9 cellular contexts compared by ENCODE assay signal in the genomic region with DNA sequence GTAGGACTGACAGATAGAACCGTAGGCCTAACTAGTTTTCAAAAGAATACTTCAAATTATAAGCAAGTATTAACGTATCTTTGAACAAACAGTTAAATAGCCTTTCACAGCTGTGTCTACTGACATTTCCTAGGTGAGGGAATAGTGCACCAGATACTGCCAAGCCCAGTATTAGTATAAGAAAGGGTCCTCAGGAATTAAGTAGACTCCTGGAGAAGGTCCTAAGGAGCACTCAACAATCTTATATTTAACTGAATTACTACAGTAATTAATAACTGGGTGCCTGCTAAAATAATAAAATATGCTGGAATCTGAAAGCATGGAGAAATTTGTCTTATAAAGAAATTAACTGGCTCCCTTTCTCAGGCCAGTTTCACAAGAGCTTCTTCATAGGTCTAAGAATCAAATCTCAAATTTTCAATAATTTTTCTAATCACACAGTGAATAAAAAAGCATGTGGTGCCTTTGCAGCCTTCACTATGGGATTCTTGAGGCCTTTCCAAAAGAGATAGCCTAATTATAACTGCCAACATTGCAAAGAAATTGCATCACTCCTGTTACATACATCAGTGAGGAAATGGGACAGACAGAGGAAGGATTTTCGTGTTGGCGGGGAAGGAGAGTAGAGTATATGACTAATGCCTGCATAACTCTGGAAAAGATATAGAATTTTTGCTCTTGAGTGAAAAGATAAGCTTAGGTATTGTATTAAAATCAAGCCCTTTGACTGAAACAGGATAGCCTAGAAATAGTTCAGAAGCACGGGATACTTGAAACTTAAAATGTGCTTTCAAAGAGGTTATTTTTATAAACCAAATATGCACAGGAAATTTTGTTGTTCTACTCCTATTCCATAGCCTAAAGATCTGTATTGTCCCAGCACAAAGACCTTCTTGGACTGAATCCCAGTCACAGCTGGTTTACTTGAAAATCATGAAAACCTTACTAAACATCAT.
DNase-seq lines count a peak whose midpoint lies in the region; ATAC-seq, FAIRE-seq and TF ChIP-seq lines count a peak whose summit lies in the region.
"Had no signal": no experiment of that assay in that cellular context is flagged by ENCODE, and none has a peak within 500 bp of the region (broad histone marks: within the 10 kb centered on the region; RNA-seq: fewer than 3 reads in every experiment).

No MANE protein-coding gene starts in this region.

- no peaks in the 10 kb centered on the region for H3K23me2 ChIP-seq in H1 (ENCODE audit: low read depth, low read length)

- in situ Hi-C loops in G401 (cut with HindIII; ENCODE audit: low sequenced_read_pairs): no loop called here

- H3K4me2 ChIP-seq in PC-9 (no peak overlapping the region; the same call in 1 of the 2 replicates), H1 (ENCODE audit: insufficient read depth in 1 of 2, low read depth in 2 of 2, low read length in 2 of 2) (no peak overlapping the region)

- H3K79me2 ChIP-seq in PC-9 (ENCODE audit: low read depth) (no peaks in the 10 kb centered on the region), H1 (ENCODE audit: control insufficient read depth in 1 of 2, insufficient read depth in 2 of 2, low read length in 2 of 2) (no peaks in the 10 kb centered on the region)

- no peak overlapping the region for H4K5ac ChIP-seq in H1 (ENCODE audit: insufficient read length, low read depth, low read length)

- no peak for TF ChIP-seq RAD21 in H1 (IDR thresholded peaks at IDR 0.05 in 1 of 2, conservative IDR thresholded peaks at IDR 0.05 in 1 of 2; ENCODE audit: low read depth in 2 of 2, low read length in 2 of 2)

- no peak overlapping the region for H2BK120ac ChIP-seq in H1 (replicated peaks; ENCODE audit: low read depth, low read length)

- H3K23ac ChIP-seq in H1 (ENCODE audit: insufficient read length): no peak overlapping the region

- H2AFZ ChIP-seq in PC-9 (peak overlapping the region; percentile 52; the same call in 1 of the 2 replicates), H1 (ENCODE audit: low read length) (no peak overlapping the region)

- POLR2A ChIA-PET in PC-9 (lab: Charles Lee; ENCODE audit: unreplicated experiment): interaction anchor here (0.6 kb wide), 1 partner anchor 229 kb away, joined by 4 read pairs; a partner anchor contains a TSS
- POLR2A ChIA-PET in H1 (lab: Charles Lee; ENCODE audit: partially characterized antibody): interaction anchor here (1.3 kb wide), 1 partner anchor 8 kb away, joined by 3 read pairs; no protein-coding TSS in a partner anchor

- H3K27me3 ChIP-seq in PC-9 (ENCODE audit: insufficient read depth, low read depth): no peaks in the 10 kb centered on the region
- H3K27me3 ChIP-seq in H1 (replicated peaks in 1 of 4; ENCODE audit: control insufficient read depth in 3 of 4, extremely low read depth in 1 of 4, insufficient read depth in 3 of 4, low read length in 3 of 4): no peaks in the 10 kb centered on the region

- FAIRE-seq in H1 (lab: Jason Lieb, UNC): no peak

- no peak overlapping the region for H3K4ac ChIP-seq in H1 (replicated peaks; ENCODE audit: insufficient read length, low read depth, low read length)

- no peaks in the 10 kb centered on the region for H3K9me3 ChIP-seq in PC-9 (ENCODE audit: insufficient read depth, low read depth)
- no peaks in the 10 kb centered on the region for H3K9me3 ChIP-seq in H1 (ENCODE audit: insufficient read depth in 2 of 2, low read depth in 1 of 2, low read length in 1 of 2)

- H3K14ac ChIP-seq in H1 (ENCODE audit: insufficient read length): no peak overlapping the region

- H3K9ac ChIP-seq in H1 (replicated peaks in 1 of 4; ENCODE audit: extremely low read depth in 1 of 4, low read depth in 3 of 4, low read length in 3 of 4): no peak overlapping the region

- intact Hi-C loops in PC-9 (cut with micrococcal nuclease; ENCODE audit: unreplicated experiment): no loop called here

- H3K4me1 ChIP-seq in PC-9 (replicated peaks; ENCODE audit: insufficient read depth) (peaks cover 12% of the 10 kb centered on the region; the same call in 1 of the 2 replicates), H1 (replicated peaks in 1 of 4; ENCODE audit: control insufficient read depth in 3 of 4, insufficient read depth in 4 of 4, low read length in 3 of 4) (no peaks in the 10 kb centered on the region)

- no TSS peak for BruUV-seq in PC-9 (replicated peaks; lab: Mats Ljungman, UMichigan)

- TF ChIP-seq EP300 in H1 (IDR thresholded peaks at IDR 0.05; ENCODE audit: borderline replicate concordance in 1 of 2, low read depth in 2 of 2, low read length in 2 of 2): no peak

- 88% methylated on average over 5 of the region's 5 CpGs; no CpG with 5 or more reads in 1 of the 2 experiments for WGBS in H1 (ENCODE audit: extremely low coverage in 1 of 2, insufficient coverage in 1 of 2, insufficient read length in 1 of 2, insufficient replicate concordance in 2 of 2, low coverage in 1 of 2, low lambda C conversion rate in 2 of 2, missing lambda C conversion rate in 1 of 2), 2 experiments

- H4K20me1 ChIP-seq in PC-9 (ENCODE audit: insufficient read depth): no peaks in the 10 kb centered on the region
- H4K20me1 ChIP-seq in H1 (replicated peaks in 1 of 2; ENCODE audit: control insufficient read depth in 1 of 2, insufficient read depth in 2 of 2, low read length in 2 of 2): no peaks in the 10 kb centered on the region

- H3K27ac ChIP-seq in PC-9 (peak overlapping the region; percentile 64), H1 (ENCODE audit: low read depth, low read length) (no peak overlapping the region)

- TF ChIP-seq POLR2A in H1 (IDR thresholded peaks at IDR 0.05; ENCODE audit: control extremely low read depth in 1 of 2, low read depth in 2 of 2, low read length in 2 of 2): no peak

- H4K91ac ChIP-seq in H1 (replicated peaks; ENCODE audit: insufficient read length, low read length): no peak overlapping the region

- CTCF ChIA-PET in PC-9 (lab: Charles Lee) (no interaction called here), H1 (lab: Charles Lee; ENCODE audit: partially characterized antibody) (interaction anchor here (1.0 kb wide), 1 partner anchor 54 kb away, joined by 3 read pairs; no protein-coding TSS in a partner anchor)

- DNase-seq in G401 (ENCODE audit: low spot score) (peak; percentile 33), PC-9 (peak; percentile 20 to 40), H1 (ENCODE audit: low read depth in 1 of 2, low spot score in 2 of 2) (no peak), myocyte (ENCODE audit: low read depth) (peak; percentile 41), NCI-H2107 (lab: John Stamatoyannopoulos, UW) (no peak), NCI-H187 treated with DMSO at 0.1 percent for 48 hours (lab: John Stamatoyannopoulos, UW) (no peak), NCI-H1436 treated with DMSO at 0.1 percent for 48 hours (lab: John Stamatoyannopoulos, UW) (no peak)
- DNase-seq: activated CD4-positive, alpha-beta T cell treated with anti-CD3 and anti-CD28 coated beads for 48 hours had no signal

- no peak overlapping the region for H2AK5ac ChIP-seq in H1 (ENCODE audit: low read depth, low read length)

- no peak for ATAC-seq in HG03432 (IDR thresholded peaks at IDR 0.05; ENCODE audit: unreplicated experiment)

- H2BK12ac ChIP-seq in H1 (ENCODE audit: low read depth, low read length): no peak overlapping the region

- no peaks in the 10 kb centered on the region for H3K79me1 ChIP-seq in H1 (ENCODE audit: low read depth, low read length)

- no peak overlapping the region for H2BK5ac ChIP-seq in H1 (ENCODE audit: low read depth, low read length)

- H4K8ac ChIP-seq in H1 (ENCODE audit: extremely low read depth, insufficient read depth, low read length): no peak overlapping the region

- no peaks in the 10 kb centered on the region for H3F3A ChIP-seq in PC-9 (ENCODE audit: insufficient read depth, low read depth)

- no peak overlapping the region for H3K18ac ChIP-seq in H1 (ENCODE audit: extremely low read depth, low read length)

- H3K36me3 ChIP-seq in PC-9 (ENCODE audit: low read depth) (no peaks in the 10 kb centered on the region), H1 (ENCODE audit: control insufficient read depth in 2 of 4, insufficient read depth in 4 of 4, low read length in 3 of 4) (no peaks in the 10 kb centered on the region)

- TF ChIP-seq CTCF in PC-9 (conservative IDR thresholded peaks at IDR 0.05) (no peak), H1 (IDR thresholded peaks at IDR 0.05; ENCODE audit: control extremely low read depth in 1 of 3, insufficient read depth in 1 of 3, low read depth in 1 of 3, low read length in 3 of 3) (no peak)

- H3K9me2 ChIP-seq in PC-9 (ENCODE audit: insufficient read depth): no peaks in the 10 kb centered on the region

- H2BK20ac ChIP-seq in H1 (ENCODE audit: low read length): no peak overlapping the region

- no peak overlapping the region for H2BK15ac ChIP-seq in H1 (ENCODE audit: low read length)

- H3K4me3 ChIP-seq in PC-9 (no peak overlapping the region; the same call in 1 of the 2 replicates), H1 (ENCODE audit: extremely low read depth in 1 of 4, insufficient read depth in 2 of 4, low read depth in 3 of 4, low read length in 4 of 4) (no peak overlapping the region)

- H3K56ac ChIP-seq in H1 (replicated peaks; ENCODE audit: insufficient read length, low read depth, low read length): no peak overlapping the region

TF ChIP-seq in H1, 55 proteins besides CTCF, POLR2A, EP300 and RAD21:
- peak; percentile 25; the same call in 1 of the 2 replicates for TF ChIP-seq CEBPB (IDR thresholded peaks at IDR 0.05; ENCODE audit: low read depth, low read length)
- no peak for TF ChIP-seq RXRA (IDR thresholded peaks at IDR 0.05; ENCODE audit: insufficient read depth, low read depth, low read length)

Comparison
In these comparisons a context has a peak if more than half of its experiments do, and no peak if none do; other contexts are left out.
1. DNase-seq: peak in G401 (single experiment), PC-9 (2 of 2) and myocyte (single experiment); none in H1 (0 of 2), NCI-H2107 (single experiment), NCI-H187 treated with DMSO at 0.1 percent for 48 hours (single experiment) and NCI-H1436 treated with DMSO at 0.1 percent for 48 hours (single experiment).